In the genomic region with DNA sequence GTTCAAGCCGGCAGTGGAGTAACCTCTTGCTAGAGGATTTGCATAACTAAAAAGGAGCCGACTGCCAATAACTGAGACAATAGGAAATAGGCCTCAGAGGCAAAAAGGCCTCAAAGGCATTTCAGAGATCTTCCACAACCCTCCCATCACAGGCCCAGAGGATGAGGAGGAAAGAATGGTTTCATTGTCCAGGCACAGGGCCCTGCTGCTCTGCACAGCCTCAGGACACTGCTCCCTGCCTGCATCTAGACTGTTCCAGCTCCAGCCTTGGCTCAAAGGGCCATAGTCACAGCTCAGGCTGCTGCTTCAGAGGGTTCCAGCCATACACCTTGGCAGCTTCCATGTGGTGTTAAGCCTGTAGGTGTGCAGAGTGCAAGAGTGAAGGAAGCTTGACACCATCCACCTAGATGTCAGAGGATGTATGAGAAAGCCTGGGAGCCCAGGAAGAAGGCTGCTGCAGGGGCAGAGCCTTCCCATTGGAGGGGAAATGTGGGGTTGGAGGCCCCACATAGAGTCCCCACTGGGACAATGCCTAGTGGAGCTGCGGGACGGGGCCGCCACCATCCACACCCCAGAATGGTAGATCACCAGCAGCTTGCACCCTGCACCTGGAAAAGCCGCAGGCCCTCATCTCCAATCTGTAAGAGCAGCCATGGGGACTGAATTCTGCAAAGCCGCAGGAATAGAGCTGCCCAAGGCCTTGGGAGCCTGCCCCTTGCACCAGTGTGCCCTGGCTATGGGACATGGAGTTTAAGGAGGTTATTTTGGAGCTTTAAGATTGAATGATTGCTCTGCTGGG, we compare ENCODE assay signal across 24 cellular contexts. TPM values are rescaled to one million over a fixed set of nuclear protein-coding genes. Genes with fewer than 3 reads are reported as not detected.
DNase-seq lines count a peak whose midpoint lies in the region; ATAC-seq, FAIRE-seq and TF ChIP-seq lines count a peak whose summit lies in the region.
"Had no signal": no experiment of that assay in that cellular context is flagged by ENCODE, and none has a peak within 500 bp of the region (broad histone marks: within the 10 kb centered on the region; RNA-seq: fewer than 3 reads in every experiment).

No MANE protein-coding gene starts in this region.

- DNase-seq in NT2/D1 (ENCODE audit: low read depth, low spot score) (peak; percentile 57), foreskin melanocyte (peak; percentile 34), spleen (peak; percentile 60), GM12892 (ENCODE audit: insufficient read length) (no peak), anterior cingulate cortex (lab: John Stamatoyannopoulos, UW) (no peak)
- DNase-seq: BE2C; CD4-positive, CD25-positive, alpha-beta regulatory T cell; DMS53; IMR-90; NCI-H1092; NCI-H1417 treated with DMSO at 0.1 percent for 48 hours; NCI-H1694 treated with DMSO at 0.1 percent for 48 hours; NCI-H2081; NCI-H2227 treated with DMSO at 0.1 percent for 48 hours; NCI-H69; SHP77; T-helper 17 cell had no signal

- peaks cover 0 to 6% (median 0%) of the 10 kb centered on the region in 11 experiments; a peak in 3 of 22 replicates for H3K36me3 ChIP-seq in BLaER1 treated with 17β-estradiol and CSF1 and Interleukin-3, amounts not matched to agents 10 nM and 100 nM
- no peaks in the 10 kb centered on the region for H3K36me3 ChIP-seq in NT2/D1 (ENCODE audit: insufficient read depth, insufficient read length, low read length)
- no peaks in the 10 kb centered on the region for H3K36me3 ChIP-seq in spleen
- H3K36me3 ChIP-seq: BE2C had no signal

- H3K9ac ChIP-seq in BLaER1 treated with 17β-estradiol and CSF1 and Interleukin-3, amounts not matched to agents 10 nM and 100 nM = no peak overlapping the region
- H3K9ac ChIP-seq in NT2/D1 (ENCODE audit: insufficient read length, low read depth) = no peak overlapping the region
- H3K9ac ChIP-seq: KMS-11 had no signal

- H4K20me1 ChIP-seq in BLaER1 treated with 17β-estradiol and CSF1 and Interleukin-3, amounts not matched to agents 10 nM and 100 nM = no peaks in the 10 kb centered on the region; a peak in 1 of 22 replicates

- H3K4me2 ChIP-seq in BLaER1 treated with 17β-estradiol and CSF1 and Interleukin-3, amounts not matched to agents 10 nM and 100 nM = peak overlapping the region in 9 of 11 experiments; percentile 68 to 99 (median 77); a peak in 16 of 22 replicates
- H3K4me2 ChIP-seq: KMS-11 had no signal

- H3K4me1 ChIP-seq in BLaER1 treated with 17β-estradiol and CSF1 and Interleukin-3, amounts not matched to agents 10 nM and 100 nM = peaks cover 28 to 73% (median 67%) of the 10 kb centered on the region in 10 experiments
- H3K4me1 ChIP-seq in NT2/D1 (ENCODE audit: insufficient read depth, insufficient read length) = peaks cover 6% of the 10 kb centered on the region
- H3K4me1 ChIP-seq in spleen = peaks cover 0 to 18% (median 7%) of the 10 kb centered on the region in 6 donors
- H3K4me1 ChIP-seq: BE2C had no signal

- peak overlapping the region in 4 of 10 experiments; percentile 6 to 32 (median 18); a peak in 3 of 20 replicates for H3K4me3 ChIP-seq in BLaER1 treated with 17β-estradiol and CSF1 and Interleukin-3, amounts not matched to agents 10 nM and 100 nM
- H3K4me3 ChIP-seq in NT2/D1 (ENCODE audit: insufficient read length, low read depth) (no peak overlapping the region), spleen (no peak overlapping the region)
- H3K4me3 ChIP-seq: SK-N-MC had no signal

- no peaks in the 10 kb centered on the region for H3K27me3 ChIP-seq in BLaER1 treated with 17β-estradiol and CSF1 and Interleukin-3, amounts not matched to agents 10 nM and 100 nM
- H3K27me3 ChIP-seq in NT2/D1 (ENCODE audit: insufficient read depth, insufficient read length) (no peaks in the 10 kb centered on the region), spleen (replicated peaks in 1 of 7) (no peaks in the 10 kb centered on the region)
- H3K27me3 ChIP-seq: BE2C had no signal

- ATAC-seq in HG03025 (IDR thresholded peaks at IDR 0.05; ENCODE audit: low FRiP score, unreplicated experiment) = no peak
- ATAC-seq: HCT116, Panc1, T-helper 17 cell had no signal

- 88 to 93% (median 93%) methylated on average over 7 of the region's 7 CpGs for WGBS in spleen, 5 donors

- H3K27ac ChIP-seq in BLaER1 treated with 17β-estradiol and CSF1 and Interleukin-3, amounts not matched to agents 10 nM and 100 nM = peak overlapping the region in 7 of 11 experiments; percentile 50 to 76 (median 63); a peak in 11 of 22 replicates
- H3K27ac ChIP-seq in spleen = no peak overlapping the region
- H3K27ac ChIP-seq: KMS-11, RWPE1, SK-N-MC had no signal

- TF ChIP-seq POLR2A in spleen (IDR thresholded peaks at IDR 0.05) (no peak), GM12892 (IDR thresholded peaks at IDR 0.05; ENCODE audit: low read depth, low read length) (no peak)

- intact Hi-C loops in spleen (cut with DNase I; ENCODE audit: low total_unique reads) = no loop called here

- TF ChIP-seq CTCF in spleen (IDR thresholded peaks at IDR 0.05 in 8 of 11, conservative IDR thresholded peaks at IDR 0.05 in 3 of 11) = no peak

- FAIRE-seq in GM12892 (lab: Jason Lieb, UNC) = no peak

- peaks cover 8 to 18% (median 14%) of the 10 kb centered on the region in 11 experiments for H3K9me3 ChIP-seq in BLaER1 treated with 17β-estradiol and CSF1 and Interleukin-3, amounts not matched to agents 10 nM and 100 nM (replicated peaks in 1 of 11)
- H3K9me3 ChIP-seq in NT2/D1 (ENCODE audit: insufficient read depth, low read length) (peaks cover 33% of the 10 kb centered on the region; the same call in 1 of the 2 replicates), spleen (peaks cover 0 to 4% (median 0%) of the 10 kb centered on the region in 8 donors)
- H3K9me3 ChIP-seq: BE2C had no signal

RNA-seq across cellular contexts. Expression of a gene that starts 8.2 kb away (rescaled TPM):
- 10 to 100 TPM; 11.6 to 21.8 (median 17.8) TPM for total RNA-seq in spleen
- 1 to 10 TPM; 3.9 to 7.2 (median 5.6) TPM for polyA plus RNA-seq in spleen
- 2.6 TPM for polyA plus RNA-seq in GM12892 (2012; ENCODE audit: missing spikeins)

RNA-seq across cellular contexts. Expression of a gene that starts 32.4 kb away (rescaled TPM):
- total RNA-seq in spleen = 10 to 100 TPM; 17.4 to 36.0 (median 25.9) TPM
- 10 to 100 TPM; 15.9 to 22.1 (median 17.9) TPM for polyA plus RNA-seq in spleen
- 16.1 TPM for polyA plus RNA-seq in GM12892 (2012; ENCODE audit: missing spikeins)

Comparison
In these comparisons a context has a peak if more than half of its experiments do, and no peak if none do; other contexts are left out.
1. H3K27ac ChIP-seq: peak in BLaER1 treated with 17β-estradiol and CSF1 and Interleukin-3, amounts not matched to agents 10 nM and 100 nM (7 of 11); none in spleen (0 of 8).
2. DNase-seq: peak in NT2/D1 (single experiment), foreskin melanocyte (single experiment) and spleen (single experiment); none in GM12892 (single experiment) and anterior cingulate cortex (0 of 58).